ENCODE assay signal across 30 cellular contexts in the genomic region with DNA sequence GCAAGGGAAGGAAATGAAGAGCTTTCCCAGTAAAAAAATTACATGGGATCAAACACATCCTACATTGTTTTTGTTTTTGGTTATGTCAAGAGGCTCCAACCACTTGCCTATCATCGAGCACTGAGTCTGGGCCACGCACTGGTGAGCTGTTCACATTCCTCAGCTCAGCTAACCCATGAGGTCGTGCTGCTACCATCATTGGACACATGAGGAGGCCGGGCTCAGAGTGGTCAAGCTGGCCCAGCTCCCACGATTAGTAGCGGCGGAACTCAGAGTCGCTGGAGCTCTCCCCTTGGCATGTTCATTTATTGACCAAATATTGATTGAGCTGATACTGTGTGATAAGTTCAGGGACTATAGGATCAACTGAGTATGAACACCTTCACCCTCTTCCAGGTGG.
"Had no signal": no experiment of that assay in that cellular context is flagged by ENCODE, and none has a peak within 500 bp of the region (broad histone marks: within the 10 kb centered on the region; RNA-seq: fewer than 3 reads in every experiment).

No MANE protein-coding gene starts in this region.

- DNase-seq: activated B cell treated with CpG ODN at 0.5 μM for 24 hours; activated CD4-positive, alpha-beta memory T cell treated with anti-CD3 and anti-CD28 coated beads, Interleukin-2, amount 10 ng/mL, durations not matched to agents 7 days and 5 days; activated CD4-positive, alpha-beta T cell treated with anti-CD3 and anti-CD28 coated beads for 48 hours; activated CD4-positive, CD25-positive, alpha-beta regulatory T cell treated with anti-CD3 and anti-CD28 coated beads, Interleukin-2, amount 50 U/mL, for 72 hours; activated gamma-delta T cell; activated naive CD4-positive, alpha-beta T cell treated with Interleukin-2 at 50 U/mL for 16 hours; activated naive CD8-positive, alpha-beta T cell treated with anti-CD3 and anti-CD28 coated beads, Interleukin-2, amount 10 ng/mL, durations not matched to agents 7 days and 5 days; activated T-cell treated with anti-CD3 and anti-CD28 coated beads, Interleukin-2, amount 50 U/mL, for 24 hours; body of pancreas; caudate nucleus; cerebellar nuclear complex; MG63; NCI-H1048; NCI-H1105 treated with DMSO at 0.1 percent for 48 hours; NCI-H1436; NCI-H1694; NCI-H1930; NCI-H2081 treated with DMSO at 0.1 percent for 48 hours; NCI-H345; NCI-H524 treated with DMSO at 0.1 percent for 48 hours; NK-92 treated with Interleukin-12 subunit alpha and Interleukin-12 subunit beta, amount 100 ng/mL, for 24 hours; Peyer's patch; Right ventricle myocardium superior; RPMI8226; SW 1271; T-helper 1 cell; T-helper 2 cell; T-helper 9 cell had no signal

- H3K4me1 ChIP-seq: body of pancreas, Peyer's patch had no signal

- H3K9me3 ChIP-seq: body of pancreas, MG63, Peyer's patch had no signal

- H3K36me3 ChIP-seq: MG63, Peyer's patch had no signal

- H3K27ac ChIP-seq: body of pancreas, KMS-11, Peyer's patch, VCaP had no signal

- H3K4me3 ChIP-seq: body of pancreas, MG63, Peyer's patch had no signal

- H3K9ac ChIP-seq: KMS-11 had no signal

- H3K4me2 ChIP-seq: KMS-11 had no signal

- H3K27me3 ChIP-seq: body of pancreas, MG63, Peyer's patch had no signal
